ENCODE assay signal across 20 cellular contexts in genomic region chr19:657611-658010, GRCh38. TPM values are rescaled to one million over a fixed set of nuclear protein-coding genes. Genes with fewer than 3 reads are reported as not detected.
DNase-seq lines count a peak whose midpoint lies in the region; ATAC-seq and TF ChIP-seq lines count a peak whose summit lies in the region.
"Had no signal": no experiment of that assay in that cellular context is flagged by ENCODE, and none has a peak within 500 bp of the region (broad histone marks: within the 10 kb centered on the region; RNA-seq: fewer than 3 reads in every experiment).

No MANE protein-coding gene starts in this region.

- peaks cover 28 to 54% (median 42%) of the 10 kb centered on the region in 4 donors for H3K4me1 ChIP-seq in liver (ENCODE audit: control insufficient read depth in 4 of 4, insufficient read depth in 4 of 4, low read length in 3 of 4)

- no peak for DNase-seq in activated naive CD4-positive, alpha-beta T cell treated with anti-CD3 and anti-CD28 coated beads, Interleukin-2, amount 50 U/mL, for 72 hours (ENCODE audit: low spot score in 2 of 2)
- DNase-seq in activated naive CD4-positive, alpha-beta T cell treated with Interleukin-2 at 50 U/mL for 16 hours = no peak
- no peak for DNase-seq in dedifferentiated amniotic fluid mesenchymal stem cell (ENCODE audit: extremely low spot score)
- no peak for DNase-seq in SHP77 treated with DMSO at 0.1 percent for 48 hours (lab: John Stamatoyannopoulos, UW)
- DNase-seq: EL, GOT3, HFFc6, Karpas-422, MM.1S, NCI-H1105 treated with DMSO at 0.1 percent for 48 hours, NCI-H2029, NCI-H2171 treated with DMSO at 0.1 percent for 48 hours, NCI-H82, Peyer's patch, SIG-M5 had no signal

- H3K9me3 ChIP-seq in liver (ENCODE audit: control insufficient read depth in 4 of 4, low read length in 3 of 4) = no peaks in the 10 kb centered on the region
- H3K9me3 ChIP-seq: Peyer's patch had no signal

- H3K9me3 Mint-ChIP-seq in activated naive CD4-positive, alpha-beta T cell treated with anti-CD3 and anti-CD28 coated beads, Interleukin-2, amount 50 U/mL, for 72 hours = no peaks in the 10 kb centered on the region
- H3K9me3 Mint-ChIP-seq in stimulated activated memory B cell treated with anti-CD40 and anti-IgM and Interleukin-4, amounts not matched to agents 10 μg/mL and 1 μg/mL and 100 μg/mL, for 72 hours = no peaks in the 10 kb centered on the region
- H3K9me3 Mint-ChIP-seq: HFFc6 had no signal

- H3K27me3 Mint-ChIP-seq in stimulated activated memory B cell treated with anti-CD40 and anti-IgM and Interleukin-4, amounts not matched to agents 10 μg/mL and 1 μg/mL and 100 μg/mL, for 72 hours = no peaks in the 10 kb centered on the region

- peak overlapping the region in 1 of 2 donors; percentile 25 for H3K9ac ChIP-seq in liver (ENCODE audit: low read depth in 1 of 2, low read length in 2 of 2)

- no peaks in the 10 kb centered on the region for H3K27me3 ChIP-seq in liver (ENCODE audit: control insufficient read depth in 4 of 4, insufficient read depth in 4 of 4, low read length in 3 of 4)
- H3K27me3 ChIP-seq: Peyer's patch had no signal

- TF ChIP-seq CTCF in liver (IDR thresholded peaks at IDR 0.05; ENCODE audit: low read depth, low read length, missing input control) = no peak

- H3K36me3 Mint-ChIP-seq in activated naive CD4-positive, alpha-beta T cell treated with anti-CD3 and anti-CD28 coated beads, Interleukin-2, amount 50 U/mL, for 72 hours = peaks cover 18 to 30% of the 10 kb centered on the region in 2 donors
- H3K36me3 Mint-ChIP-seq in stimulated activated memory B cell treated with anti-CD40 and anti-IgM and Interleukin-4, amounts not matched to agents 10 μg/mL and 1 μg/mL and 100 μg/mL, for 72 hours = peaks cover 35% of the 10 kb centered on the region

- H3K27ac ChIP-seq in angular gyrus (ENCODE audit: low read depth, low read length) (peak overlapping the region; percentile 52), liver (ENCODE audit: low read depth in 1 of 2, low read length in 2 of 2) (peak overlapping the region in 1 of 2 donors; percentile 16)

- ATAC-seq in activated naive CD4-positive, alpha-beta T cell treated with anti-CD3 and anti-CD28 coated beads, Interleukin-2, amount 50 U/mL, for 72 hours = no peak
- ATAC-seq in stimulated activated memory B cell treated with anti-CD40 and anti-IgM and Interleukin-4, amounts not matched to agents 10 μg/mL and 1 μg/mL and 100 μg/mL, for 72 hours = no peak
- ATAC-seq in HG02678 (IDR thresholded peaks at IDR 0.05; ENCODE audit: unreplicated experiment) = no peak

- no peak for TF ChIP-seq RAD21 in liver (IDR thresholded peaks at IDR 0.05)

- H3K4me3 Mint-ChIP-seq in stimulated activated memory B cell treated with anti-CD40 and anti-IgM and Interleukin-4, amounts not matched to agents 10 μg/mL and 1 μg/mL and 100 μg/mL, for 72 hours = no peak overlapping the region
- H3K4me3 Mint-ChIP-seq: HFFc6 had no signal

- peak overlapping the region; percentile 14 to 70 for H3K27ac Mint-ChIP-seq in activated naive CD4-positive, alpha-beta T cell treated with anti-CD3 and anti-CD28 coated beads, Interleukin-2, amount 50 U/mL, for 72 hours
- peak overlapping the region; percentile 24 for H3K27ac Mint-ChIP-seq in stimulated activated memory B cell treated with anti-CD40 and anti-IgM and Interleukin-4, amounts not matched to agents 10 μg/mL and 1 μg/mL and 100 μg/mL, for 72 hours
- H3K27ac Mint-ChIP-seq: HFFc6 had no signal

- 48% methylated on average over 19 of the region's 19 CpGs for WGBS in liver

- H3K4me3 ChIP-seq in liver (ENCODE audit: low read depth in 1 of 3, low read length in 3 of 3) = no peak overlapping the region
- H3K4me3 ChIP-seq: Peyer's patch had no signal

- H3K4me1 Mint-ChIP-seq in stimulated activated memory B cell treated with anti-CD40 and anti-IgM and Interleukin-4, amounts not matched to agents 10 μg/mL and 1 μg/mL and 100 μg/mL, for 72 hours = peaks cover 76% of the 10 kb centered on the region

- peaks cover 0 to 12% (median 1%) of the 10 kb centered on the region in 4 donors for H3K36me3 ChIP-seq in liver (ENCODE audit: control insufficient read depth in 4 of 4, insufficient read depth in 3 of 4, low read depth in 1 of 4, low read length in 3 of 4)

TF ChIP-seq in liver, 16 proteins besides CTCF, POLR2A, EP300 and RAD21:
- TF ChIP-seq ZBTB33 (IDR thresholded peaks at IDR 0.05) (no peak), RXRA (IDR thresholded peaks at IDR 0.05) (peak in 1 of 2 donors; percentile 8), MAX (IDR thresholded peaks at IDR 0.05) (no peak), JUND (IDR thresholded peaks at IDR 0.05) (no peak), SP1 (IDR thresholded peaks at IDR 0.05) (peak; percentile 44), HNF4A (conservative IDR thresholded peaks at IDR 0.05) (peak in 1 of 2 donors; percentile 37), HNF4G (IDR thresholded peaks at IDR 0.05) (no peak), REST (IDR thresholded peaks at IDR 0.05) (no peak)
TF ChIP-seq in liver: peak in this region for 3.

RNA-seq across cellular contexts. Expression of gene RNF126, which starts 5.4 kb away (rescaled TPM):
- 10 to 100 TPM; 69.6 to 98.7 TPM for total RNA-seq in activated naive CD4-positive, alpha-beta T cell treated with anti-CD3 and anti-CD28 coated beads, Interleukin-2, amount 50 U/mL, for 72 hours
- total RNA-seq in liver = 10 to 100 TPM; 16.7 to 29.1 TPM
- 10 to 100 TPM; 19.1 to 32.7 TPM for polyA plus RNA-seq in liver

RNA-seq across cellular contexts. Expression of gene FGF22, which starts 17.9 kb away (rescaled TPM):
- total RNA-seq in activated naive CD4-positive, alpha-beta T cell treated with anti-CD3 and anti-CD28 coated beads, Interleukin-2, amount 50 U/mL, for 72 hours = not detected
- under 1 TPM in 1 of 2 donors, not detected in 1; 0.08 TPM for total RNA-seq in liver
- not detected for polyA plus RNA-seq in liver
- total RNA-seq: NCI-H460, Peyer's patch had no signal

RNA-seq across cellular contexts. Expression of gene FSTL3, which starts 18.6 kb away (rescaled TPM):
- total RNA-seq in activated naive CD4-positive, alpha-beta T cell treated with anti-CD3 and anti-CD28 coated beads, Interleukin-2, amount 50 U/mL, for 72 hours = 10 to 100 TPM in 1 of 2 donors, 1 to 10 TPM in 1; 4.1 to 10.1 TPM
- 1 to 10 TPM; 5.7 to 8.4 TPM for total RNA-seq in liver
- polyA plus RNA-seq in liver = 1 to 10 TPM; 2.2 to 6.3 TPM

RNA-seq across cellular contexts. Expression of gene POLRMT, which starts 24.3 kb away (rescaled TPM):
- total RNA-seq in activated naive CD4-positive, alpha-beta T cell treated with anti-CD3 and anti-CD28 coated beads, Interleukin-2, amount 50 U/mL, for 72 hours = 10 to 100 TPM; 47.0 to 57.7 TPM
- total RNA-seq in liver = 10 to 100 TPM; 16.0 to 33.0 TPM
- polyA plus RNA-seq in liver = 10 to 100 TPM; 37.2 to 41.4 TPM

RNA-seq across cellular contexts. Expression of gene PRSS57, which starts 37.6 kb away (rescaled TPM):
- not detected for total RNA-seq in activated naive CD4-positive, alpha-beta T cell treated with anti-CD3 and anti-CD28 coated beads, Interleukin-2, amount 50 U/mL, for 72 hours
- 10 to 100 TPM in 1 of 2 donors, not detected in 1; 12.1 TPM for total RNA-seq in liver
- under 1 TPM in 1 of 2 donors, not detected in 1; 0.10 TPM for polyA plus RNA-seq in liver
- total RNA-seq: HFFc6, NCI-H460, Peyer's patch had no signal
